25 cellular contexts compared by ENCODE assay signal in genomic region chr7:15915694-15916093, GRCh38.
DNase-seq lines count a peak whose midpoint lies in the region; ATAC-seq, FAIRE-seq and TF ChIP-seq lines count a peak whose summit lies in the region.
"Had no signal": no experiment of that assay in that cellular context is flagged by ENCODE, and none has a peak within 500 bp of the region (broad histone marks: within the 10 kb centered on the region; RNA-seq: fewer than 3 reads in every experiment).

No MANE protein-coding gene starts in this region.

- no peaks in the 10 kb centered on the region for H3K9me3 ChIP-seq in BLaER1
- no peaks in the 10 kb centered on the region for H3K9me3 ChIP-seq in IMR-90 (ENCODE audit: control insufficient read depth, insufficient read depth, low read length)
- no peaks in the 10 kb centered on the region for H3K9me3 ChIP-seq in smooth muscle cell (replicated peaks; ENCODE audit: low read depth)
- H3K9me3 ChIP-seq: A549 had no signal

- in situ Hi-C loops in IMR-90 (cut with MboI; ENCODE audit: low sequenced_read_pairs), result no loop called here

- H2BK5ac ChIP-seq in IMR-90 (ENCODE audit: low read depth, low read length, poor library complexity, severe bottlenecking), result peak overlapping the region; percentile 85

- H3K23ac ChIP-seq in IMR-90 (ENCODE audit: low read depth, low read length), result no peak overlapping the region

- DNase-seq in IMR-90 (peak; percentile 80), fibroblast of villous mesenchyme (ENCODE audit: low read depth) (peak; percentile 25), smooth muscle cell (lab: John Stamatoyannopoulos, UW; ENCODE audit: unreplicated experiment) (no peak), iPS-NIHi11 (ENCODE audit: low spot score) (no peak), retina (no peak), D721Med (ENCODE audit: insufficient read length, low spot score) (no peak)
- DNase-seq: C1 segment of cervical spinal cord; Calu3; CD8-positive, alpha-beta memory T cell; KG1; NCI-H1105; NCI-H146; NCI-H2029; NCI-H226; NCI-H510A treated with DMSO at 0.1 percent for 48 hours; NCI-H748 treated with DMSO at 0.1 percent for 48 hours; NK-92 treated with Interleukin-12 subunit alpha and Interleukin-12 subunit beta, amount 100 ng/mL, for 24 hours; SHP77 treated with DMSO at 0.1 percent for 48 hours had no signal

- TF ChIP-seq POLR2A in IMR-90 (IDR thresholded peaks at IDR 0.05; ENCODE audit: low read depth, low read length), result no peak

- H3K4me3 ChIP-seq in BLaER1, result no peak overlapping the region
- H3K4me3 ChIP-seq in IMR-90 (ENCODE audit: insufficient read depth, low read depth, low read length), result no peak overlapping the region
- no peak overlapping the region for H3K4me3 ChIP-seq in fibroblast of villous mesenchyme (ENCODE audit: low read depth, low read length)
- no peak overlapping the region for H3K4me3 ChIP-seq in smooth muscle cell
- H3K4me3 ChIP-seq: A549, GM23338, SK-N-MC had no signal

- WGBS in IMR-90 (ENCODE audit: extremely low coverage in 2 of 2, insufficient read length in 1 of 2), 2 experiments, result no CpG with 5 or more reads among the region's 5 CpGs
- 55% methylated on average over 5 of the region's 5 CpGs for WGBS in smooth muscle cell (ENCODE audit: low lambda C conversion rate)

- no peak for FAIRE-seq in D721Med (lab: Jason Lieb, UNC)
- FAIRE-seq: A549, GM12891 had no signal

- no peak overlapping the region for H2AK5ac ChIP-seq in IMR-90 (ENCODE audit: low read depth, low read length)

- no peaks in the 10 kb centered on the region for H3K79me2 ChIP-seq in smooth muscle cell (ENCODE audit: low read depth)

- no peak for TF ChIP-seq RAD21 in IMR-90 (IDR thresholded peaks at IDR 0.05; ENCODE audit: low read length)

- H3F3A ChIP-seq in smooth muscle cell (ENCODE audit: low read depth), result no peaks in the 10 kb centered on the region

- BruUV-seq in IMR-90 (replicated peaks; lab: Mats Ljungman, UMichigan), result no TSS peak

- H3K79me1 ChIP-seq in IMR-90 (ENCODE audit: low read depth in 1 of 2, low read length in 2 of 2), result no peaks in the 10 kb centered on the region

- H2AK9ac ChIP-seq in IMR-90 (replicated peaks; ENCODE audit: low read depth, low read length, poor library complexity), result no peak overlapping the region

- dilution Hi-C loops in IMR-90 (cut with HindIII; ENCODE audit: low sequenced_read_pairs, unreplicated experiment), result no loop called here

- no peaks in the 10 kb centered on the region for H3K9me1 ChIP-seq in IMR-90 (ENCODE audit: insufficient read depth, low read length)

- no peak overlapping the region for H3K4ac ChIP-seq in IMR-90 (ENCODE audit: low read depth, low read length)

- H4K8ac ChIP-seq in IMR-90 (ENCODE audit: low read depth in 2 of 2, low read length in 2 of 2), result no peak overlapping the region

- no peak overlapping the region for H3K18ac ChIP-seq in IMR-90 (ENCODE audit: low read depth, low read length)

- H3K56ac ChIP-seq in IMR-90 (ENCODE audit: extremely low read depth, insufficient read depth, low read length), result no peak overlapping the region

- H3K4me2 ChIP-seq in BLaER1 (peak overlapping the region; percentile 82), IMR-90 (ENCODE audit: low read depth, low read length) (peak overlapping the region; percentile 14; the same call in 1 of the 2 replicates), smooth muscle cell (peak overlapping the region; percentile 79)
- H3K4me2 ChIP-seq: A549, GM23338 had no signal

- ATAC-seq in IMR-90 (ENCODE audit: low read depth), result peak; percentile 83
- ATAC-seq: A549, GM23338, HCT116 had no signal

- H3K36me3 ChIP-seq in BLaER1 (no peaks in the 10 kb centered on the region), IMR-90 (ENCODE audit: control insufficient read depth, insufficient read depth, low read length) (no peaks in the 10 kb centered on the region), smooth muscle cell (ENCODE audit: low read depth) (no peaks in the 10 kb centered on the region)

- H3K4me1 ChIP-seq in BLaER1, result peaks cover 29% of the 10 kb centered on the region
- peaks cover 7% of the 10 kb centered on the region for H3K4me1 ChIP-seq in IMR-90 (ENCODE audit: control insufficient read depth, insufficient read depth, low read length)
- H3K4me1 ChIP-seq in smooth muscle cell (ENCODE audit: low read depth), result peaks cover 4% of the 10 kb centered on the region
- H3K4me1 ChIP-seq: A549 had no signal

- H3K14ac ChIP-seq in IMR-90 (replicated peaks; ENCODE audit: low read depth, low read length), result no peak overlapping the region

- H3K27me3 ChIP-seq in BLaER1, result no peaks in the 10 kb centered on the region
- no peaks in the 10 kb centered on the region for H3K27me3 ChIP-seq in IMR-90 (ENCODE audit: control insufficient read depth, insufficient read depth, low read length)
- no peaks in the 10 kb centered on the region for H3K27me3 ChIP-seq in smooth muscle cell (ENCODE audit: low read depth)

- H3K9ac ChIP-seq in BLaER1 (no peak overlapping the region), IMR-90 (ENCODE audit: low read depth, low read length) (no peak overlapping the region), smooth muscle cell (ENCODE audit: low read depth) (no peak overlapping the region)

- no peak overlapping the region for H2BK120ac ChIP-seq in IMR-90 (ENCODE audit: low read depth, low read length)

- TF ChIP-seq CTCF in IMR-90 (conservative IDR thresholded peaks at IDR 0.05; ENCODE audit: low read depth, low read length) (no peak), fibroblast of villous mesenchyme (IDR thresholded peaks at IDR 0.05; ENCODE audit: insufficient read depth, low read depth, low read length) (no peak), smooth muscle cell (IDR thresholded peaks at IDR 0.05; ENCODE audit: borderline replicate concordance, insufficient read depth, poor library complexity, severe bottlenecking) (no peak), D721Med (IDR thresholded peaks at IDR 0.05; ENCODE audit: insufficient read depth, missing control alignments) (no peak)

- no peak overlapping the region for H2BK15ac ChIP-seq in IMR-90 (ENCODE audit: low read depth, low read length)

- H4K20me1 ChIP-seq in BLaER1 (no peaks in the 10 kb centered on the region), IMR-90 (ENCODE audit: insufficient read depth, low read length) (no peaks in the 10 kb centered on the region), smooth muscle cell (ENCODE audit: low read depth) (no peaks in the 10 kb centered on the region)

- POLR2A ChIA-PET in IMR-90 (lab: Charles Lee; ENCODE audit: unreplicated experiment), result no interaction called here

- H4K5ac ChIP-seq in IMR-90 (ENCODE audit: low read depth, low read length), result no peak overlapping the region

- H2AFZ ChIP-seq in IMR-90 (replicated peaks; ENCODE audit: low read length, poor library complexity) (no peak overlapping the region), smooth muscle cell (ENCODE audit: low read depth) (no peak overlapping the region)

- H3K27ac ChIP-seq in BLaER1 (peak overlapping the region; percentile 66; the same call in 1 of the 2 replicates), IMR-90 (ENCODE audit: insufficient read depth, low read length) (no peak overlapping the region), smooth muscle cell (ENCODE audit: low read depth) (peak overlapping the region; percentile 36)
- H3K27ac ChIP-seq: A549, RWPE1, SK-N-MC had no signal

- intact Hi-C loops in IMR-90 (cut with micrococcal nuclease), result no loop called here

- H2BK20ac ChIP-seq in IMR-90 (ENCODE audit: low read depth, low read length), result no peak overlapping the region

- CTCF ChIA-PET in IMR-90 (lab: Yijun Ruan, JAX), result interaction anchor here (0.6 kb wide), 1 partner anchor 215 kb away, joined by 3 read pairs; no protein-coding TSS in a partner anchor

- no peak overlapping the region for H4K91ac ChIP-seq in IMR-90 (ENCODE audit: insufficient read depth, low read depth, low read length)

TF ChIP-seq in IMR-90, 13 proteins besides CTCF, POLR2A, EP300 and RAD21:
- TF ChIP-seq USF2 (IDR thresholded peaks at IDR 0.05; ENCODE audit: low read depth, low read length) (no peak), BHLHE40 (IDR thresholded peaks at IDR 0.05; ENCODE audit: low read depth, low read length) (no peak), SMC3 (IDR thresholded peaks at IDR 0.05; ENCODE audit: low read depth, low read length) (no peak), FOS (IDR thresholded peaks at IDR 0.05; ENCODE audit: low read depth, low read length) (no peak), MXI1 (IDR thresholded peaks at IDR 0.05; ENCODE audit: borderline replicate concordance, low read depth, low read length) (no peak), MAFK (IDR thresholded peaks at IDR 0.05; ENCODE audit: low read depth, low read length) (no peak)
TF ChIP-seq in IMR-90: peak in this region for 0.

Comparison
In these comparisons a context has a peak if more than half of its experiments do, and no peak if none do; other contexts are left out.
1. H3K4me2 ChIP-seq: peak in every context shown above with its lines; median percentile 82 in BLaER1; 79 in smooth muscle cell; 14 in IMR-90.
2. DNase-seq: peak in IMR-90 (single experiment) and fibroblast of villous mesenchyme (single experiment); none in smooth muscle cell (single experiment), iPS-NIHi11 (single experiment), retina (single experiment) and D721Med (single experiment).